In genomic region chr4:164596318-164596878, GRCh38 we compare ENCODE assay signal across 20 cellular contexts.
"Had no signal": no experiment of that assay in that cellular context is flagged by ENCODE, and none has a peak within 500 bp of the region (broad histone marks: within the 10 kb centered on the region; RNA-seq: fewer than 3 reads in every experiment).

No MANE protein-coding gene starts in this region.

- H3K27ac Mint-ChIP-seq: effector memory CD8-positive, alpha-beta T cell; nephron; stimulated activated naive B cell treated with anti-CD40 and anti-IgM and Interleukin-4, amounts not matched to agents 10 μg/mL and 1 μg/mL and 100 μg/mL, for 72 hours had no signal

- H3K36me3 Mint-ChIP-seq: stimulated activated naive B cell treated with anti-CD40 and anti-IgM and Interleukin-4, amounts not matched to agents 10 μg/mL and 1 μg/mL and 100 μg/mL, for 72 hours had no signal

- H3K36me3 ChIP-seq: esophagus squamous epithelium, gastroesophageal sphincter, left ventricle myocardium inferior, lower lobe of right lung, sigmoid colon, tibial nerve had no signal

- H3K27ac ChIP-seq: esophagus squamous epithelium, gastroesophageal sphincter, left ventricle myocardium inferior, lower lobe of right lung, sigmoid colon, skin epidermis, testis, tibial nerve had no signal

- H3K4me1 Mint-ChIP-seq: nephron; stimulated activated naive B cell treated with anti-CD40 and anti-IgM and Interleukin-4, amounts not matched to agents 10 μg/mL and 1 μg/mL and 100 μg/mL, for 72 hours; stimulated activated naive CD8-positive, alpha-beta T cell treated with anti-CD3 and anti-CD28 coated beads, Interleukin-15, amount 100 ng/mL, for 72 hours had no signal

- ATAC-seq: effector memory CD8-positive, alpha-beta T cell; gastroesophageal sphincter; left cardiac atrium; lower lobe of right lung; stimulated activated naive B cell treated with anti-CD40 and anti-IgM and Interleukin-4, amounts not matched to agents 10 μg/mL and 1 μg/mL and 100 μg/mL, for 72 hours; stimulated activated naive CD8-positive, alpha-beta T cell treated with anti-CD3 and anti-CD28 coated beads, Interleukin-15, amount 100 ng/mL, for 72 hours had no signal

- FAIRE-seq: keratinocyte had no signal

- DNase-seq: effector memory CD8-positive, alpha-beta T cell; esophagus squamous epithelium; foreskin fibroblast; glutamatergic neuron; left cardiac atrium; left ventricle myocardium inferior; lower lobe of right lung; mesenchymal stem cell; midbrain; sigmoid colon; stimulated activated CD4-positive, alpha-beta T cell treated with anti-CD3 and anti-CD28 coated beads, Interleukin-2, amount 100 ng/mL, for 24 hours; stimulated activated CD4-positive, alpha-beta T cell treated with anti-CD3 and anti-CD28 coated beads, Interleukin-4, amount 100 ng/mL, for 4 hours; stimulated activated naive B cell treated with anti-CD40 and anti-IgM and Interleukin-4, amounts not matched to agents 10 μg/mL and 1 μg/mL and 100 μg/mL, for 72 hours; stimulated activated naive CD8-positive, alpha-beta T cell treated with anti-CD3 and anti-CD28 coated beads, Interleukin-15, amount 100 ng/mL, for 72 hours; testis had no signal

- H3K27me3 Mint-ChIP-seq: effector memory CD8-positive, alpha-beta T cell; stimulated activated naive B cell treated with anti-CD40 and anti-IgM and Interleukin-4, amounts not matched to agents 10 μg/mL and 1 μg/mL and 100 μg/mL, for 72 hours; stimulated activated naive CD8-positive, alpha-beta T cell treated with anti-CD3 and anti-CD28 coated beads, Interleukin-15, amount 100 ng/mL, for 72 hours had no signal

- H3K4me1 ChIP-seq: esophagus squamous epithelium, gastroesophageal sphincter, left ventricle myocardium inferior, lower lobe of right lung, sigmoid colon, testis, tibial nerve had no signal

- H3K4me3 ChIP-seq: esophagus squamous epithelium, gastroesophageal sphincter, left ventricle myocardium inferior, lower lobe of right lung, sigmoid colon, skin epidermis, tibial nerve had no signal

- H3K4me3 Mint-ChIP-seq: effector memory CD8-positive, alpha-beta T cell; nephron; stimulated activated naive B cell treated with anti-CD40 and anti-IgM and Interleukin-4, amounts not matched to agents 10 μg/mL and 1 μg/mL and 100 μg/mL, for 72 hours; stimulated activated naive CD8-positive, alpha-beta T cell treated with anti-CD3 and anti-CD28 coated beads, Interleukin-15, amount 100 ng/mL, for 72 hours had no signal

- H3K9me3 Mint-ChIP-seq: effector memory CD8-positive, alpha-beta T cell; nephron; stimulated activated naive CD8-positive, alpha-beta T cell treated with anti-CD3 and anti-CD28 coated beads, Interleukin-15, amount 100 ng/mL, for 72 hours had no signal

- H3K9me3 ChIP-seq: gastroesophageal sphincter, sigmoid colon, testis had no signal

- H3K27me3 ChIP-seq: esophagus squamous epithelium, gastroesophageal sphincter, sigmoid colon, testis, tibial nerve had no signal
